12 cellular contexts compared by ENCODE assay signal in genomic region chr7:2689951-2690705, GRCh38. TPM values are rescaled to one million over a fixed set of nuclear protein-coding genes. Genes with fewer than 3 reads are reported as not detected.
A peak's percentile ranks its signal among the peaks of the same experiment; 100 is the strongest.
DNase-seq lines count a peak whose midpoint lies in the region; ATAC-seq and TF ChIP-seq lines count a peak whose summit lies in the region.
"Had no signal": no experiment of that assay in that cellular context is flagged by ENCODE, and none has a peak within 500 bp of the region (broad histone marks: within the 10 kb centered on the region; RNA-seq: fewer than 3 reads in every experiment).

No MANE protein-coding gene starts in this region.

- H3K4me3 ChIP-seq in BLaER1 treated with 17β-estradiol and CSF1 and Interleukin-3, amounts not matched to agents 10 nM and 100 nM, result no peak overlapping the region
- H3K4me3 ChIP-seq in HCT116 (replicated peaks in 1 of 2; ENCODE audit: low read depth in 1 of 2, low read length in 2 of 2) (no peak overlapping the region), coronary artery (no peak overlapping the region), MG63 (no peak overlapping the region)

- H3K9ac ChIP-seq in BLaER1 treated with 17β-estradiol and CSF1 and Interleukin-3, amounts not matched to agents 10 nM and 100 nM, result no peak overlapping the region
- no peak overlapping the region for H3K9ac ChIP-seq in HCT116 (ENCODE audit: low read length)

- DNase-seq in HCT116 (ENCODE audit: low read depth, low spot score) (no peak), amniotic epithelial cell (ENCODE audit: low read depth) (peak; percentile 65), left colon (no peak), coronary artery (ENCODE audit: low spot score) (no peak), MG63 (no peak)
- no peak for DNase-seq in activated T-helper 2 cell treated with anti-CD3 and anti-CD28 coated beads, Interferon-gamma antibody, Interleukin-2, Interleukin-4, amounts not matched to agents 10 μg/mL and 5 μg/mL and 100 μg/mL, durations not matched to agents 14 hours and 24 hours and 36 hours (ENCODE audit: low spot score)
- DNase-seq: activated naive CD4-positive, alpha-beta T cell treated with anti-CD3 and anti-CD28 coated beads, Interleukin-2, amount 50 U/mL, for 16 hours; CD4-positive, CD25-positive, alpha-beta regulatory T cell; NCI-H187 had no signal

- H3K4me3 Mint-ChIP-seq in activated T-helper 2 cell treated with anti-CD3 and anti-CD28 coated beads, Interferon-gamma antibody, Interleukin-2, Interleukin-4, amounts not matched to agents 10 μg/mL and 5 μg/mL and 100 μg/mL, durations not matched to agents 14 hours and 24 hours and 36 hours (ENCODE audit: low read depth), result no peak overlapping the region

- peaks cover 10% of the 10 kb centered on the region for H3K4me1 Mint-ChIP-seq in activated T-helper 2 cell treated with anti-CD3 and anti-CD28 coated beads, Interferon-gamma antibody, Interleukin-2, Interleukin-4, amounts not matched to agents 10 μg/mL and 5 μg/mL and 100 μg/mL, durations not matched to agents 14 hours and 24 hours and 36 hours (ENCODE audit: low read depth)

- H4K20me1 ChIP-seq in BLaER1 treated with 17β-estradiol and CSF1 and Interleukin-3, amounts not matched to agents 10 nM and 100 nM, result peaks cover 0 to 37% (median 13%) of the 10 kb centered on the region in 11 experiments; a peak in 12 of 22 replicates
- no peaks in the 10 kb centered on the region for H4K20me1 ChIP-seq in HCT116 (ENCODE audit: insufficient read depth)

- no peaks in the 10 kb centered on the region for H3K36me3 Mint-ChIP-seq in activated T-helper 2 cell treated with anti-CD3 and anti-CD28 coated beads, Interferon-gamma antibody, Interleukin-2, Interleukin-4, amounts not matched to agents 10 μg/mL and 5 μg/mL and 100 μg/mL, durations not matched to agents 14 hours and 24 hours and 36 hours (ENCODE audit: low read depth)
- H3K36me3 Mint-ChIP-seq: CD4-positive, CD25-positive, alpha-beta regulatory T cell had no signal

- TF ChIP-seq CTCF in HCT116 (IDR thresholded peaks at IDR 0.05 in 2 of 3, conservative IDR thresholded peaks at IDR 0.05 in 1 of 3; ENCODE audit: borderline replicate concordance in 1 of 3, insufficient read depth in 1 of 3, low read depth in 2 of 3, low read length in 2 of 3) (no peak), coronary artery (IDR thresholded peaks at IDR 0.05) (no peak)

- no peaks in the 10 kb centered on the region for H3K36me3 ChIP-seq in BLaER1 treated with 17β-estradiol and CSF1 and Interleukin-3, amounts not matched to agents 10 nM and 100 nM
- no peaks in the 10 kb centered on the region for H3K36me3 ChIP-seq in HCT116 (ENCODE audit: control insufficient read depth in 1 of 2, insufficient read depth in 2 of 2, low read length in 2 of 2)
- H3K36me3 ChIP-seq in MG63, result no peaks in the 10 kb centered on the region
- H3K36me3 ChIP-seq: neutrophil had no signal

- CTCF ChIA-PET in HCT116 (lab: Charles Lee), result no interaction called here

- POLR2A ChIA-PET in HCT116 (lab: Charles Lee), result no interaction called here

- no TSS peak for BruUV-seq in HCT116 (replicated peaks; lab: Mats Ljungman, UMichigan)

- no peaks in the 10 kb centered on the region for H3K9me3 ChIP-seq in BLaER1 treated with 17β-estradiol and CSF1 and Interleukin-3, amounts not matched to agents 10 nM and 100 nM (replicated peaks in 1 of 11)
- H3K9me3 ChIP-seq in HCT116 (ENCODE audit: control insufficient read depth in 1 of 2, insufficient read depth in 1 of 2, low read depth in 1 of 2, low read length in 2 of 2), result no peaks in the 10 kb centered on the region
- no peaks in the 10 kb centered on the region for H3K9me3 ChIP-seq in MG63
- H3K9me3 ChIP-seq: neutrophil had no signal

- H3K9me2 ChIP-seq in HCT116 (ENCODE audit: insufficient read depth), result no peaks in the 10 kb centered on the region

- TF ChIP-seq POLR2A in HCT116 (IDR thresholded peaks at IDR 0.05; ENCODE audit: borderline replicate concordance, extremely low read depth, insufficient read depth, insufficient read length), result no peak

- H2AFZ ChIP-seq in HCT116 (ENCODE audit: low read depth, low read length, poor library complexity, severe bottlenecking), result peak overlapping the region; percentile 21

- H3K4me2 ChIP-seq in BLaER1 treated with 17β-estradiol and CSF1 and Interleukin-3, amounts not matched to agents 10 nM and 100 nM, result peak overlapping the region; percentile 64 to 87 (median 76); a peak in 21 of 22 replicates
- peak overlapping the region; percentile 48 for H3K4me2 ChIP-seq in HCT116 (ENCODE audit: low read length)

- H3K27ac ChIP-seq in BLaER1 treated with 17β-estradiol and CSF1 and Interleukin-3, amounts not matched to agents 10 nM and 100 nM, result no peak overlapping the region
- H3K27ac ChIP-seq in HCT116 (ENCODE audit: low read depth, low read length) (no peak overlapping the region), coronary artery (no peak overlapping the region)
- H3K27ac ChIP-seq: neutrophil had no signal

- no peaks in the 10 kb centered on the region for H3K9me3 Mint-ChIP-seq in activated T-helper 2 cell treated with anti-CD3 and anti-CD28 coated beads, Interferon-gamma antibody, Interleukin-2, Interleukin-4, amounts not matched to agents 10 μg/mL and 5 μg/mL and 100 μg/mL, durations not matched to agents 14 hours and 24 hours and 36 hours

- intact Hi-C loops in HCT116 (cut with micrococcal nuclease), result loop anchor here (10.0 kb wide), 1 partner anchor 125 kb away; no protein-coding TSS in a partner anchor
- intact Hi-C loops in left colon (cut with DNase I, micrococcal nuclease), result no loop called here
- intact Hi-C loops in activated T-helper 2 cell treated with anti-CD3 and anti-CD28 coated beads, Interferon-gamma antibody, Interleukin-2, Interleukin-4, amounts not matched to agents 10 μg/mL and 5 μg/mL and 100 μg/mL, durations not matched to agents 14 hours and 24 hours and 36 hours (cut with micrococcal nuclease), result loop anchor here (10.0 kb wide), 1 partner anchor 235 kb away; no protein-coding TSS in a partner anchor

- H3K79me2 ChIP-seq in HCT116 (ENCODE audit: insufficient read depth, low read length), result no peaks in the 10 kb centered on the region

- peaks cover 51 to 57% (median 54%) of the 10 kb centered on the region in 11 experiments for H3K27me3 ChIP-seq in BLaER1 treated with 17β-estradiol and CSF1 and Interleukin-3, amounts not matched to agents 10 nM and 100 nM
- H3K27me3 ChIP-seq in HCT116 (ENCODE audit: insufficient read depth, low read length), result no peaks in the 10 kb centered on the region
- H3K27me3 ChIP-seq in MG63, result peaks cover 7% of the 10 kb centered on the region

- peak; percentile 54 for ATAC-seq in HCT116
- ATAC-seq in left colon, result peak; percentile 48
- ATAC-seq in HG03139 (IDR thresholded peaks at IDR 0.05; ENCODE audit: unreplicated experiment), result no peak

- H3K27me3 Mint-ChIP-seq in activated T-helper 2 cell treated with anti-CD3 and anti-CD28 coated beads, Interferon-gamma antibody, Interleukin-2, Interleukin-4, amounts not matched to agents 10 μg/mL and 5 μg/mL and 100 μg/mL, durations not matched to agents 14 hours and 24 hours and 36 hours (ENCODE audit: low read depth), result peaks cover 40% of the 10 kb centered on the region

- TF ChIP-seq RAD21 in HCT116 (IDR thresholded peaks at IDR 0.05; ENCODE audit: low read depth), result no peak

- H3K4me1 ChIP-seq in BLaER1 treated with 17β-estradiol and CSF1 and Interleukin-3, amounts not matched to agents 10 nM and 100 nM, result peaks cover 53 to 74% (median 61%) of the 10 kb centered on the region in 10 experiments
- H3K4me1 ChIP-seq in HCT116 (ENCODE audit: control insufficient read depth in 1 of 2, insufficient read depth in 2 of 2, low read length in 2 of 2), result peaks cover 10 to 23% of the 10 kb centered on the region in 2 experiments; a peak in 3 of 4 replicates

- no peak overlapping the region for H3K27ac Mint-ChIP-seq in activated T-helper 2 cell treated with anti-CD3 and anti-CD28 coated beads, Interferon-gamma antibody, Interleukin-2, Interleukin-4, amounts not matched to agents 10 μg/mL and 5 μg/mL and 100 μg/mL, durations not matched to agents 14 hours and 24 hours and 36 hours

- RAD21 ChIA-PET in HCT116 (lab: Charles Lee; ENCODE audit: low non-redundant PET in 1 of 2, low total read pairs in 2 of 2, uncharacterized antibody in 2 of 2, unreplicated experiment in 2 of 2), result no interaction called here

TF ChIP-seq in HCT116, 20 proteins besides CTCF, POLR2A, EP300 and RAD21:
- TF ChIP-seq SIN3A (IDR thresholded peaks at IDR 0.05; ENCODE audit: low read depth), result no peak
- no peak for TF ChIP-seq JUND (IDR thresholded peaks at IDR 0.05)
TF ChIP-seq in HCT116: peak in this region for 0.

RNA-seq across cellular contexts. Expression of gene AMZ1, which starts 2.1 kb away (rescaled TPM):
- total RNA-seq in HCT116 (2021; ENCODE audit: unreplicated experiment), result not detected
- 0.03 and 0.04 TPM in 2 replicates for polyA plus RNA-seq in HCT116 (2012)
- total RNA-seq in left colon, result under 1 TPM in 1 of 2 donors, not detected in 1; 0.28 TPM
- total RNA-seq in MG63 (2014; rRNA removed; shearing (Covaris generic); ENCODE audit: low replicate concordance), result 0.03 TPM in 1 of 2 replicates, not detected in the other
- total RNA-seq in activated T-helper 2 cell treated with anti-CD3 and anti-CD28 coated beads, Interferon-gamma antibody, Interleukin-2, Interleukin-4, amounts not matched to agents 10 μg/mL and 5 μg/mL and 100 μg/mL, durations not matched to agents 14 hours and 24 hours and 36 hours, result 0.07 and 0.14 TPM in 2 replicates

RNA-seq across cellular contexts. Expression of gene TTYH3, which starts 58.3 kb away (rescaled TPM):
- total RNA-seq in HCT116 (2021; ENCODE audit: unreplicated experiment) (40.3 TPM), left colon (10 to 100 TPM; 31.3 to 51.0 TPM)
- polyA plus RNA-seq in HCT116 (2012), result 24.8 and 28.1 TPM in 2 replicates
- 15.8 and 29.8 TPM in 2 replicates for total RNA-seq in MG63 (2014; rRNA removed; shearing (Covaris generic); ENCODE audit: low replicate concordance)
- 48.7 and 53.6 TPM in 2 replicates for total RNA-seq in activated T-helper 2 cell treated with anti-CD3 and anti-CD28 coated beads, Interferon-gamma antibody, Interleukin-2, Interleukin-4, amounts not matched to agents 10 μg/mL and 5 μg/mL and 100 μg/mL, durations not matched to agents 14 hours and 24 hours and 36 hours

Comparison
In these comparisons a context has a peak if more than half of its experiments do, and no peak if none do; other contexts are left out.
1. intact Hi-C loops: an anchor here in HCT116 (10.0 kb wide) and activated T-helper 2 cell treated with anti-CD3 and anti-CD28 coated beads, Interferon-gamma antibody, Interleukin-2, Interleukin-4, amounts not matched to agents 10 μg/mL and 5 μg/mL and 100 μg/mL, durations not matched to agents 14 hours and 24 hours and 36 hours (10.0 kb wide); none called in left colon.